Comparison of ENCODE assay signal across 20 cellular contexts in the genomic region with DNA sequence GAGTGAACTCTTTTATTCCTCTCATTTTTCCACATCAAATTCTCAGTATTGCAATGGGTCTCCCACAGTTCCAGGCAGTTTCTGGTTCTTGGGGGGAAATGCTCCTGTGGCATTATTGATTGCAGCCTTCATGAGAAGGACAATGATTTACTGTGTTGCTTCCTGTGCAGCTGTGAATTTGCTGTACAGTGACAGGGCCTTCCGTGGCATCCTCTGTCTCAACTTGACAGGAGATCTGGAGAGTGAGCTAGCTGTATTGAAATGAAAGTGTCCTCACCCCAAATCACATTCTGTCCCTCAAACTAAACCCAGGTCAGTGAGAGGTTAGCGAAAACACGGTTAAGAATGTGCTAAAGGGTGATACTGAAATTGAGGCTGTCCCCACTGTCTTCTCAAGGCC.
DNase-seq lines count a peak whose midpoint lies in the region; ATAC-seq and TF ChIP-seq lines count a peak whose summit lies in the region.
"Had no signal": no experiment of that assay in that cellular context is flagged by ENCODE, and none has a peak within 500 bp of the region (broad histone marks: within the 10 kb centered on the region; RNA-seq: fewer than 3 reads in every experiment).

No MANE protein-coding gene starts in this region.

- peak in 10 of 49 donors; percentile 4 to 42 (median 9) for DNase-seq in substantia nigra (lab: John Stamatoyannopoulos, UW)
- no peak for DNase-seq in activated CD4-positive, alpha-beta T cell treated with anti-CD3 and anti-CD28 coated beads for 48 hours
- DNase-seq in HUDEP-2 (lab: John Stamatoyannopoulos, UW; ENCODE audit: unreplicated experiment in 76 of 76): no peak
- no peak for DNase-seq in colonic mucosa
- DNase-seq: activated CD4-positive, alpha-beta T cell treated with anti-CD3 and anti-CD28 coated beads for 4 hours; activated CD8-positive, alpha-beta memory T cell treated with anti-CD3 and anti-CD28 coated beads, Interleukin-2, amount 50 U/mL, for 4 hours; activated gamma-delta T cell; central memory CD4-positive, alpha-beta T cell; endodermal cell; NCI-H2171; nephron progenitor cell; Peyer's patch; psoas muscle; SK-N-SH; small intestine; transverse colon had no signal

- peak; percentile 42 for ATAC-seq in GM19043 (IDR thresholded peaks at IDR 0.05; ENCODE audit: low read depth, unreplicated experiment)
- peak; percentile 37 for ATAC-seq in HG02840 (IDR thresholded peaks at IDR 0.05; ENCODE audit: low FRiP score, unreplicated experiment)
- peak; percentile 48 for ATAC-seq in HG03460 (IDR thresholded peaks at IDR 0.05; ENCODE audit: unreplicated experiment)
- ATAC-seq: GM23338, psoas muscle had no signal

- intact Hi-C loops in colonic mucosa (cut with DNase I): no loop called here

- H3K4me3 ChIP-seq in colonic mucosa: no peak overlapping the region
- H3K4me3 ChIP-seq: GM23338, Peyer's patch, psoas muscle, transverse colon had no signal

- H3K9me3 ChIP-seq in colonic mucosa: no peaks in the 10 kb centered on the region
- H3K9me3 ChIP-seq: Peyer's patch, psoas muscle, SK-N-SH, transverse colon had no signal

- no peaks in the 10 kb centered on the region for H3K4me1 ChIP-seq in colonic mucosa
- H3K4me1 ChIP-seq: Peyer's patch, psoas muscle, transverse colon had no signal

- H3K27ac ChIP-seq in substantia nigra (ENCODE audit: low read depth, low read length, poor library complexity, severe bottlenecking): peak overlapping the region; percentile 52
- H3K27ac ChIP-seq in colonic mucosa: no peak overlapping the region
- H3K27ac ChIP-seq: Peyer's patch, psoas muscle, transverse colon had no signal

- H3K36me3 ChIP-seq in colonic mucosa: no peaks in the 10 kb centered on the region
- H3K36me3 ChIP-seq: Peyer's patch, transverse colon had no signal

- no peak for TF ChIP-seq CTCF in colonic mucosa (IDR thresholded peaks at IDR 0.05)

- no peak overlapping the region for H3K9ac ChIP-seq in colonic mucosa (ENCODE audit: low read depth in 2 of 2, low read length in 2 of 2)
- H3K9ac ChIP-seq: SK-N-SH had no signal

- no peaks in the 10 kb centered on the region for H3K27me3 ChIP-seq in colonic mucosa
- H3K27me3 ChIP-seq: Peyer's patch, transverse colon had no signal
